ENCODE assay signal across 8 cellular contexts in the genomic region with DNA sequence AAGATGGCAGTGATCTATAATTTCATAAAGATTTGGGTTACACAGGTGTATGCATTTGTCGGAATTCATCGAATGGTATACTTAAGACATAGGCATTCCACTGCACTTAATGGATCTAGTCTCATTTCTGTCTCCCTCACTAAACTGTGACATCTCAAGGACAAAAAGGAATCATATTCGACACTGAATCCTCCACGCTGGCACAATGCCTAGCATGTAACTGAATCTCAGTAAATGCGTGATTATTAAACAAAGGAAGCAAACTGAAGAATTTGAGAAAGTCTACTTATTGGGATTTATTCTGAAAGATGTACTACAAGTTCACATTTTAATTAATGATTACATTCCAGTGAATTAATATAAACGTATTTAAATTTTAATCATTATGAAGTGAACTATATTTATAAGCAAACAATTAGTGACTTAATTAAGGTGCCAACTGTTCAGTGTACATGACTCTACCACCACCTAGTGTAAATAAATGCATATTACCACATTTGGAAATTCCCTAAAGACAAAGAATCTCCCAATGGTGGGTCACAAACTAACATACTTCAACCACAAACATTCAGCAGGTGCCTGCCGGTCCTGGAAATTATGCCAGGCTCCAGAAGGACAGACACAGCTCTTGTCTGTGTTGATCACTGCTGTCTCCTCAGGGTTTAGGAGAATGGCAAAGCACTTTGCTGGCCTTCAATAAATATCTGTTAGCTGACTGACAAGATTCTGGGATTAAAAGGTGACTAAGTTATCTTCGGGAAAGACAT. TPM values are rescaled to one million over a fixed set of nuclear protein-coding genes. Genes with fewer than 3 reads are reported as not detected.
DNase-seq lines count a peak whose midpoint lies in the region; FAIRE-seq and TF ChIP-seq lines count a peak whose summit lies in the region.

No MANE protein-coding gene starts in this region.

- no peaks in the 10 kb centered on the region for H3K27me3 ChIP-seq in left ventricle myocardium inferior (ENCODE audit: low read depth)

- no peak overlapping the region for H3K27ac ChIP-seq in left ventricle myocardium inferior (replicated peaks)

- FAIRE-seq in TTC549 (lab: Jason Lieb, UNC), result peak; percentile 96

- no peaks in the 10 kb centered on the region for H3K36me3 ChIP-seq in left ventricle myocardium inferior

- H3K9me3 ChIP-seq in left ventricle myocardium inferior (replicated peaks), result no peaks in the 10 kb centered on the region

- TF ChIP-seq CTCF in GM12872 (IDR thresholded peaks at IDR 0.05; ENCODE audit: insufficient read depth, low read depth, low read length) (peak; percentile 57), left ventricle myocardium inferior (IDR thresholded peaks at IDR 0.05; ENCODE audit: borderline replicate concordance) (peak; percentile 78)

- DNase-seq in A172 (ENCODE audit: low spot score) (peak; percentile 49), NCI-H1417 treated with DMSO at 0.1 percent for 48 hours (lab: John Stamatoyannopoulos, UW) (peak; percentile 35), left ventricle myocardium inferior (no peak), superior temporal gyrus (ENCODE audit: extremely low spot score) (peak; percentile 64), ureter (ENCODE audit: low spot score) (no peak)
- no peak for DNase-seq in activated CD4-positive, alpha-beta T cell treated with anti-CD3 and anti-CD28 coated beads, Interleukin-2, amount 50 U/mL, for 1 hour

- no peak overlapping the region for H3K4me3 ChIP-seq in left ventricle myocardium inferior

- intact Hi-C loops in left ventricle myocardium inferior (cut with micrococcal nuclease), result no loop called here

- H3K4me1 ChIP-seq in left ventricle myocardium inferior, result peaks cover 16% of the 10 kb centered on the region

RNA-seq across cellular contexts. Expression of gene SMYD3, which starts 56.4 kb away (rescaled TPM):
- total RNA-seq in A172 (2014; rRNA removed; shearing (Covaris generic)), result 31.7 and 44.5 TPM in 2 replicates
- total RNA-seq in left ventricle myocardium inferior (9.9 TPM), ureter (29.3 TPM)

Comparison
In these comparisons a context has a peak if more than half of its experiments do, and no peak if none do; other contexts are left out.
1. DNase-seq: peak in A172 (single experiment), NCI-H1417 treated with DMSO at 0.1 percent for 48 hours (single experiment) and superior temporal gyrus (single experiment); none in left ventricle myocardium inferior (single experiment), activated CD4-positive, alpha-beta T cell treated with anti-CD3 and anti-CD28 coated beads, Interleukin-2, amount 50 U/mL, for 1 hour (single experiment) and ureter (single experiment).